In the genomic region with DNA sequence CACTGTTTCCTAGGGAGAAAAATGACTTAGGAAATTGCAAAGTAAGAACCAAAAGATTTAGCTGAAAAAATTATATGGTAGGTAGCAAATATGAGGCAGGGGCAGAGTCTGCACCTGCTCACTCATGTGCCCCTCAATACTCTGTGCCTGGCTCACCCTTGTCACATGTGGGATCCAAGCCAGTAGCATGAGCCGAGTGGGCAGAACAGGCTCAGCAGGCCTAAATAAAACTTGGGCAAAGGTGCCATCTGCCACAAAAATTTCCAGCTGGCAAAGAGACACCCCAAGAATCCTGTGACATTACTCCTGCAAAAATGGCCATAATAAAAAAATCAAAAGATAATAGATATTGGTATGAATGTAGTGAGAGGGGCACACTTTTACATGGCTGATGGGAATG, we compare ENCODE assay signal across 4 cellular contexts.
"Had no signal": no experiment of that assay in that cellular context is flagged by ENCODE, and none has a peak within 500 bp of the region (broad histone marks: within the 10 kb centered on the region; RNA-seq: fewer than 3 reads in every experiment).

No MANE protein-coding gene starts in this region.

- DNase-seq: H9, HCEC 1CT, IMR-90, KG1 had no signal
